In the genomic region with DNA sequence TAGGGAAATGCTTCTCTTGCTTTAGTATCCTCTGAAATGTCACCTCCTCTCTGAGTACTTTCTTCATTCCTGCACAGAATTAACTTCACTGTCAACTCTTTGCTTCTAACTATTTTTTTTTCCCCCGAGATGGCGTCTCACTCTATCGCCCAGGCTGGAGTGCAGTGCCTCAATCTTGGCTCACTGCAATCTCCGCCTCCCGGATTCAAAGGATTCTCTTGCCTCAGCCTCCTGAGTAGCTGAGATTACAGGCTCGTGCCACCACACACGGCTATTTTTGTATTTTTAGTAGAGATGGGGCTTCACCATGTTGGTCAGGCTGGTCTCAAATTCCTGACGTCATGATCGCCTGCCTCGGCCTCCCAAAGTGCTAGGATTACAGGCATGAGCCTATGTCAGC, we compare ENCODE assay signal across 22 cellular contexts. TPM values are rescaled to one million over a fixed set of nuclear protein-coding genes. Genes with fewer than 3 reads are reported as not detected.
DNase-seq lines count a peak whose midpoint lies in the region; ATAC-seq and TF ChIP-seq lines count a peak whose summit lies in the region.
"Had no signal": no experiment of that assay in that cellular context is flagged by ENCODE, and none has a peak within 500 bp of the region (broad histone marks: within the 10 kb centered on the region; RNA-seq: fewer than 3 reads in every experiment).

No MANE protein-coding gene starts in this region.

- no peak for DNase-seq in GM23338 (ENCODE audit: low spot score)
- no peak for DNase-seq in chondrocyte (ENCODE audit: low spot score)
- no peak for DNase-seq in mesenchymal stem cell
- no peak for DNase-seq in progenitor cell of endocrine pancreas (ENCODE audit: low spot score, unreplicated experiment)
- no peak for DNase-seq in NCI-H2107 (lab: John Stamatoyannopoulos, UW)
- DNase-seq in activated gamma-delta T cell treated with Interleukin-2 at 50 U/mL for 16 hours: no peak
- DNase-seq in activated CD4-positive, alpha-beta T cell treated with anti-CD3 and anti-CD28 coated beads for 4 hours: no peak
- DNase-seq: CD8-positive, alpha-beta memory T cell; DMS79 treated with DMSO at 0.1 percent for 48 hours; H9; Kasumi-1; MM.1S; NCI-H1092; NCI-H146; NCI-H2029 treated with DMSO at 0.1 percent for 48 hours; NK-92 treated with Interleukin-12 subunit alpha and Interleukin-12 subunit beta, amount 100 ng/mL, for 24 hours; Right ventricle myocardium superior had no signal

- no peaks in the 10 kb centered on the region for H3K9me3 ChIP-seq in mesenchymal stem cell (ENCODE audit: control insufficient read depth, low read length)
- H3K9me3 ChIP-seq: A549, BLaER1 had no signal

- no peak overlapping the region for H4K8ac ChIP-seq in mesenchymal stem cell (ENCODE audit: low read length)

- H2AK5ac ChIP-seq in mesenchymal stem cell (ENCODE audit: low read length, severe bottlenecking): no peak overlapping the region

- peaks cover 43% of the 10 kb centered on the region for H3K79me2 ChIP-seq in GM23338 (replicated peaks; ENCODE audit: insufficient read depth)

- no peak overlapping the region for H2BK5ac ChIP-seq in mesenchymal stem cell (ENCODE audit: low read depth, low read length, poor library complexity, severe bottlenecking)

- ATAC-seq in GM23338: no peak
- ATAC-seq: A549 had no signal

- H3K9me3 Mint-ChIP-seq in GM23338: no peaks in the 10 kb centered on the region
- H3K9me3 Mint-ChIP-seq in chondrocyte (ENCODE audit: low read depth): no peaks in the 10 kb centered on the region
- no peaks in the 10 kb centered on the region for H3K9me3 Mint-ChIP-seq in progenitor cell of endocrine pancreas (ENCODE audit: low read depth)
- H3K9me3 Mint-ChIP-seq: H9, IgD-negative memory B cell had no signal

- peaks cover 3% of the 10 kb centered on the region; the same call in 1 of the 2 replicates for H4K20me1 ChIP-seq in GM23338 (replicated peaks; ENCODE audit: insufficient read depth)
- H4K20me1 ChIP-seq: BLaER1 had no signal

- no peaks in the 10 kb centered on the region for H3K9me2 ChIP-seq in GM23338 (ENCODE audit: insufficient read depth)

- peak overlapping the region; percentile 97 for H3K9ac ChIP-seq in mesenchymal stem cell (ENCODE audit: low read length)

- H3K14ac ChIP-seq in mesenchymal stem cell (ENCODE audit: low read length in 2 of 2): no peak overlapping the region

- no peak overlapping the region for H4K91ac ChIP-seq in mesenchymal stem cell (ENCODE audit: low read length)

- H3K4me3 ChIP-seq in GM23338 (no peak overlapping the region), mesenchymal stem cell (ENCODE audit: insufficient read depth in 1 of 2, low read depth in 1 of 2, low read length in 2 of 2) (no peak overlapping the region)
- H3K4me3 ChIP-seq: A549, BLaER1, SK-N-MC had no signal

- no peak overlapping the region for H3K4ac ChIP-seq in mesenchymal stem cell (ENCODE audit: low read depth in 1 of 2, low read length in 2 of 2)

- TF ChIP-seq CTCF in GM23338 (conservative IDR thresholded peaks at IDR 0.05; ENCODE audit: low read depth in 2 of 2): no peak
- TF ChIP-seq CTCF in chondrocyte (IDR thresholded peaks at IDR 0.05): no peak
- TF ChIP-seq CTCF in progenitor cell of endocrine pancreas (IDR thresholded peaks at IDR 0.05; ENCODE audit: unreplicated experiment): no peak

- H3K4me1 Mint-ChIP-seq in GM23338 (peaks cover 35% of the 10 kb centered on the region), chondrocyte (ENCODE audit: low read depth) (peaks cover 33% of the 10 kb centered on the region), progenitor cell of endocrine pancreas (ENCODE audit: low read depth) (peaks cover 28% of the 10 kb centered on the region)

- peak overlapping the region in 1 of 2 experiments; percentile 7 for H2BK12ac ChIP-seq in mesenchymal stem cell (ENCODE audit: low read length in 2 of 2)

- H2BK15ac ChIP-seq in mesenchymal stem cell (ENCODE audit: low read depth, poor library complexity, severe bottlenecking): no peak overlapping the region

- H3K23ac ChIP-seq in mesenchymal stem cell (ENCODE audit: low read length in 2 of 2): no peak overlapping the region

- H3K36me3 ChIP-seq in GM23338 (ENCODE audit: insufficient read depth) (no peaks in the 10 kb centered on the region), mesenchymal stem cell (ENCODE audit: control insufficient read depth in 1 of 2, insufficient read depth in 2 of 2, low read depth in 1 of 2, low read length in 2 of 2) (peaks cover 0 to 24% of the 10 kb centered on the region in 2 experiments)
- H3K36me3 ChIP-seq: BLaER1 had no signal

- H3K79me1 ChIP-seq in mesenchymal stem cell (replicated peaks; ENCODE audit: low read length, poor library complexity, severe bottlenecking): peaks cover 3% of the 10 kb centered on the region

- H2AFZ ChIP-seq in GM23338 (no peak overlapping the region), mesenchymal stem cell (ENCODE audit: low read depth, low read length) (no peak overlapping the region)

- no peak overlapping the region for H3K27ac Mint-ChIP-seq in GM23338
- peak overlapping the region; percentile 17 for H3K27ac Mint-ChIP-seq in chondrocyte (ENCODE audit: unreplicated experiment)
- no peak overlapping the region for H3K27ac Mint-ChIP-seq in progenitor cell of endocrine pancreas
- H3K27ac Mint-ChIP-seq: CD8-positive, alpha-beta memory T cell; IgD-negative memory B cell had no signal

- H3K36me3 Mint-ChIP-seq in GM23338 (ENCODE audit: low read depth) (no peaks in the 10 kb centered on the region), chondrocyte (ENCODE audit: low read depth) (no peaks in the 10 kb centered on the region), progenitor cell of endocrine pancreas (ENCODE audit: insufficient read depth) (no peaks in the 10 kb centered on the region)
- H3K36me3 Mint-ChIP-seq: CD8-positive, alpha-beta memory T cell; IgD-negative memory B cell had no signal

- peaks cover 26% of the 10 kb centered on the region for H3K4me1 ChIP-seq in GM23338 (ENCODE audit: insufficient read depth)
- peaks cover 5% of the 10 kb centered on the region for H3K4me1 ChIP-seq in mesenchymal stem cell (ENCODE audit: control insufficient read depth, insufficient read depth, low read depth, low read length)

- H3K4me2 ChIP-seq in GM23338: no peak overlapping the region; the same call in 1 of the 2 replicates
- H3K4me2 ChIP-seq in mesenchymal stem cell (ENCODE audit: low read length, poor library complexity, severe bottlenecking): no peak overlapping the region

- H3K27ac ChIP-seq in GM23338 (ENCODE audit: low read depth): peak overlapping the region; percentile 72
- no peak overlapping the region for H3K27ac ChIP-seq in mesenchymal stem cell (ENCODE audit: low read length, poor library complexity, severe bottlenecking)
- H3K27ac ChIP-seq: BLaER1, HL-60, SK-N-MC had no signal

- WGBS in mesenchymal stem cell: 93% methylated on average over 10 of the region's 10 CpGs

- H3K27me3 ChIP-seq in GM23338 (ENCODE audit: insufficient read depth): no peaks in the 10 kb centered on the region
- H3K27me3 ChIP-seq in mesenchymal stem cell (ENCODE audit: control insufficient read depth in 1 of 2, insufficient read depth in 1 of 2, low read length in 2 of 2): no peaks in the 10 kb centered on the region
- H3K27me3 ChIP-seq: BLaER1 had no signal

- no peaks in the 10 kb centered on the region for H3F3A ChIP-seq in GM23338 (replicated peaks; ENCODE audit: low read depth)

- H3K4me3 Mint-ChIP-seq in GM23338 (no peak overlapping the region; the same call in 2 of the 3 replicates), chondrocyte (ENCODE audit: unreplicated experiment) (no peak overlapping the region), progenitor cell of endocrine pancreas (ENCODE audit: low read depth) (peak overlapping the region; percentile 37)
- H3K4me3 Mint-ChIP-seq: CD8-positive, alpha-beta memory T cell had no signal

- H3K27me3 Mint-ChIP-seq in GM23338 (ENCODE audit: insufficient read depth, low read depth, poor library complexity): peaks cover 8% of the 10 kb centered on the region
- H3K27me3 Mint-ChIP-seq in chondrocyte (ENCODE audit: low read depth): no peaks in the 10 kb centered on the region
- H3K27me3 Mint-ChIP-seq in progenitor cell of endocrine pancreas: peaks cover 3% of the 10 kb centered on the region

- H3K18ac ChIP-seq in mesenchymal stem cell (ENCODE audit: low read depth in 1 of 2, low read length in 2 of 2): no peak overlapping the region

- no peak overlapping the region for H2BK120ac ChIP-seq in mesenchymal stem cell (ENCODE audit: low read depth, low read length)

TF ChIP-seq in GM23338, 12 proteins besides CTCF, POLR2A, EP300 and RAD21 (continues in another document):
- TF ChIP-seq CREB1 (CRISPR knock-in tag; IDR thresholded peaks at IDR 0.05; ENCODE audit: low read depth): no peak
- TF ChIP-seq ZNF331 (CRISPR knock-in tag; IDR thresholded peaks at IDR 0.05; ENCODE audit: low read depth): no peak
- TF ChIP-seq STAT1 (IDR thresholded peaks at IDR 0.05; ENCODE audit: unreplicated experiment): no peak
- TF ChIP-seq EZH2phosphoT487 (IDR thresholded peaks at IDR 0.05; ENCODE audit: unreplicated experiment): no peak
- TF ChIP-seq EZH2 (IDR thresholded peaks at IDR 0.05; ENCODE audit: low read depth, unreplicated experiment): no peak
- no peak for TF ChIP-seq ZNF114 (CRISPR knock-in tag; IDR thresholded peaks at IDR 0.05)
- no peak for TF ChIP-seq NANOG (IDR thresholded peaks at IDR 0.05; ENCODE audit: borderline replicate concordance)
- no peak for TF ChIP-seq POLR2AphosphoS5 (IDR thresholded peaks at IDR 0.05; ENCODE audit: low read depth)

RNA-seq across cellular contexts. Expression of a gene that starts 1.4 kb away (rescaled TPM):
- total RNA-seq in GM23338 (2014; rRNA removed; shearing (Covaris generic)): 49.0 and 61.9 TPM in 2 replicates
- polyA plus RNA-seq in GM23338 (2016; fragmentation: Nextera tagmentation; extraction: Ambion mirVana): 41.9 and 42.2 TPM in 2 replicates
- total RNA-seq in chondrocyte (20.2 to 20.5 TPM (median 20.4 TPM) in 3 replicates), progenitor cell of endocrine pancreas (16.1 and 17.4 TPM in 2 replicates)
- polyA plus RNA-seq in mesenchymal stem cell (2013, experiment 1 of 2): 72.2 TPM
- 74.4 TPM for polyA plus RNA-seq in mesenchymal stem cell (2013, experiment 2 of 2)
- polyA plus RNA-seq: CD8-positive, alpha-beta memory T cell had no signal
